ENCODE assay signal across 1 cellular context in genomic region chr10:76509501-76509900, GRCh38.
TF ChIP-seq lines count a peak whose summit lies in the region.

No MANE protein-coding gene starts in this region.

TF ChIP-seq in GM23338, 12 proteins besides CTCF, POLR2A, EP300 and RAD21 (continued from another document):
- TF ChIP-seq ZNF462 (CRISPR knock-in tag; IDR thresholded peaks at IDR 0.05) (no peak), ETS1 (IDR thresholded peaks at IDR 0.05) (no peak), EZH2phosphoT487 (IDR thresholded peaks at IDR 0.05; ENCODE audit: unreplicated experiment) (no peak), ZNF331 (CRISPR knock-in tag; IDR thresholded peaks at IDR 0.05; ENCODE audit: low read depth) (no peak)
